8 cellular contexts compared by ENCODE assay signal in genomic region chr9:90914868-90915483, GRCh38.
DNase-seq lines count a peak whose midpoint lies in the region; ATAC-seq and TF ChIP-seq lines count a peak whose summit lies in the region.

No MANE protein-coding gene starts in this region.

- in situ Hi-C loops in Panc1 (cut with HindIII; ENCODE audit: low pct_unique_long_range_greater_than_20kb, low sequenced_read_pairs), result no loop called here

- no peak overlapping the region for H3K4me2 ChIP-seq in neuronal stem cell (ENCODE audit: insufficient read depth, low read length, poor library complexity, severe bottlenecking)

- no peak overlapping the region for H2AK5ac ChIP-seq in neuronal stem cell (ENCODE audit: low read depth, low read length)

- H3K4me3 ChIP-seq in Panc1 (ENCODE audit: low read depth in 2 of 2, low read length in 2 of 2) (no peak overlapping the region), fibroblast of pulmonary artery (replicated peaks; ENCODE audit: low read depth, low read length) (no peak overlapping the region), neuronal stem cell (ENCODE audit: low read length in 2 of 2) (no peak overlapping the region)

- TF ChIP-seq CTCF in Panc1 (IDR thresholded peaks at IDR 0.05), result peak; percentile 83
- peak; percentile 82 for TF ChIP-seq CTCF in fibroblast of pulmonary artery (IDR thresholded peaks at IDR 0.05; ENCODE audit: low read length, missing control alignments)

- no peak overlapping the region for H3K4ac ChIP-seq in neuronal stem cell (ENCODE audit: low read length)

- no peaks in the 10 kb centered on the region for H3K4me1 ChIP-seq in Panc1 (ENCODE audit: control insufficient read depth, insufficient read depth, low read length)
- H3K4me1 ChIP-seq in neuronal stem cell (ENCODE audit: control insufficient read depth in 2 of 2, insufficient read depth in 1 of 2, low read depth in 1 of 2, low read length in 2 of 2), result no peaks in the 10 kb centered on the region

- DNase-seq in DMS53 (lab: John Stamatoyannopoulos, UW) (peak; percentile 85), KG1 (lab: John Stamatoyannopoulos, UW) (peak; percentile 29), Panc1 (ENCODE audit: low read depth, low spot score) (peak; percentile 54), activated T-helper 1 cell treated with Interleukin-2 at 50 U/mL for 16 hours (ENCODE audit: low read depth) (peak; percentile 48), fibroblast of pulmonary artery (ENCODE audit: low read depth) (peak; percentile 80), neuronal stem cell (ENCODE audit: low spot score) (peak; percentile 60), substantia nigra (lab: John Stamatoyannopoulos, UW) (peak in 46 of 49 donors; percentile 5 to 76 (median 40))

- H4K8ac ChIP-seq in neuronal stem cell (ENCODE audit: low read depth, low read length), result no peak overlapping the region

- no peaks in the 10 kb centered on the region for H3K36me3 ChIP-seq in Panc1 (ENCODE audit: control insufficient read depth, insufficient read depth, low read length)
- no peaks in the 10 kb centered on the region for H3K36me3 ChIP-seq in neuronal stem cell (replicated peaks in 1 of 2; ENCODE audit: control insufficient read depth in 2 of 2, insufficient read depth in 2 of 2, low read length in 2 of 2)

- H3K9me3 ChIP-seq in Panc1 (ENCODE audit: control insufficient read depth, insufficient read depth, low read depth, low read length) (no peaks in the 10 kb centered on the region), neuronal stem cell (replicated peaks in 1 of 2; ENCODE audit: control insufficient read depth in 2 of 2, insufficient read depth in 1 of 2, low read depth in 1 of 2, low read length in 2 of 2) (no peaks in the 10 kb centered on the region)

- CTCF ChIA-PET in Panc1 (lab: Charles Lee), result interaction anchor here (0.5 to 2.1 kb wide), 6 partner anchors 478 to 812 kb away, joined by 3 to 15 read pairs (median 5); partner anchors contain the start of gene NFIL3

- H3K27me3 ChIP-seq in Panc1 (ENCODE audit: control insufficient read depth, insufficient read depth, low read length) (no peaks in the 10 kb centered on the region), neuronal stem cell (ENCODE audit: control insufficient read depth in 3 of 3, insufficient read depth in 3 of 3, low read depth in 1 of 3, low read length in 3 of 3) (no peaks in the 10 kb centered on the region)

- no peak overlapping the region for H4K91ac ChIP-seq in neuronal stem cell (ENCODE audit: low read depth, low read length, poor library complexity)

- WGBS in neuronal stem cell (ENCODE audit: extremely low coverage in 2 of 2, insufficient read length in 2 of 2, insufficient replicate concordance in 1 of 2), 2 donors, result no CpG with 5 or more reads among the region's 7 CpGs

- intact Hi-C loops in Panc1 (cut with micrococcal nuclease; ENCODE audit: unreplicated experiment), result loop anchor here (2.0 to 5.0 kb wide), 3 partner anchors 512 to 812 kb away; no protein-coding TSS in a partner anchor

- H3K27ac ChIP-seq in Panc1 (ENCODE audit: low read length) (no peak overlapping the region), neuronal stem cell (replicated peaks; ENCODE audit: low read length) (no peak overlapping the region), substantia nigra (ENCODE audit: low read depth, low read length, poor library complexity, severe bottlenecking) (no peak overlapping the region)

- no peak overlapping the region for H2BK5ac ChIP-seq in neuronal stem cell (ENCODE audit: low read length)

- peak; percentile 77 for ATAC-seq in GM21576 (IDR thresholded peaks at IDR 0.05; ENCODE audit: unreplicated experiment)
- peak; percentile 97 for ATAC-seq in Panc1

- H3K9ac ChIP-seq in neuronal stem cell (ENCODE audit: low read depth, low read length, poor library complexity), result no peak overlapping the region

- no peak overlapping the region for H2BK12ac ChIP-seq in neuronal stem cell (ENCODE audit: low read length)

- BruUV-seq in Panc1 (replicated peaks; lab: Mats Ljungman, UMichigan), result no TSS peak

- no peaks in the 10 kb centered on the region for H3K79me1 ChIP-seq in neuronal stem cell (ENCODE audit: low read depth, low read length)

- no peak overlapping the region for H2BK15ac ChIP-seq in neuronal stem cell (ENCODE audit: low read length)

- H3K18ac ChIP-seq in neuronal stem cell (ENCODE audit: low read length), result no peak overlapping the region

- H2AFZ ChIP-seq in neuronal stem cell (ENCODE audit: low read length), result no peak overlapping the region

- no peak overlapping the region for H2BK120ac ChIP-seq in neuronal stem cell (ENCODE audit: low read depth, low read length)

- no peak overlapping the region for H3K14ac ChIP-seq in neuronal stem cell (ENCODE audit: low read length)

- POLR2A ChIA-PET in Panc1 (lab: Charles Lee), result no interaction called here

- H3K23ac ChIP-seq in neuronal stem cell (ENCODE audit: low read depth, low read length, poor library complexity), result no peak overlapping the region

Comparison
In these comparisons a context has a peak if more than half of its experiments do, and no peak if none do; other contexts are left out.
1. DNase-seq: peak in every context shown above with its lines; median percentile 85 in DMS53; 80 in fibroblast of pulmonary artery; 60 in neuronal stem cell; 54 in Panc1; 48 in activated T-helper 1 cell treated with Interleukin-2 at 50 U/mL for 16 hours; 40 in substantia nigra; 29 in KG1.